ENCODE assay signal across 8 cellular contexts in the genomic region with DNA sequence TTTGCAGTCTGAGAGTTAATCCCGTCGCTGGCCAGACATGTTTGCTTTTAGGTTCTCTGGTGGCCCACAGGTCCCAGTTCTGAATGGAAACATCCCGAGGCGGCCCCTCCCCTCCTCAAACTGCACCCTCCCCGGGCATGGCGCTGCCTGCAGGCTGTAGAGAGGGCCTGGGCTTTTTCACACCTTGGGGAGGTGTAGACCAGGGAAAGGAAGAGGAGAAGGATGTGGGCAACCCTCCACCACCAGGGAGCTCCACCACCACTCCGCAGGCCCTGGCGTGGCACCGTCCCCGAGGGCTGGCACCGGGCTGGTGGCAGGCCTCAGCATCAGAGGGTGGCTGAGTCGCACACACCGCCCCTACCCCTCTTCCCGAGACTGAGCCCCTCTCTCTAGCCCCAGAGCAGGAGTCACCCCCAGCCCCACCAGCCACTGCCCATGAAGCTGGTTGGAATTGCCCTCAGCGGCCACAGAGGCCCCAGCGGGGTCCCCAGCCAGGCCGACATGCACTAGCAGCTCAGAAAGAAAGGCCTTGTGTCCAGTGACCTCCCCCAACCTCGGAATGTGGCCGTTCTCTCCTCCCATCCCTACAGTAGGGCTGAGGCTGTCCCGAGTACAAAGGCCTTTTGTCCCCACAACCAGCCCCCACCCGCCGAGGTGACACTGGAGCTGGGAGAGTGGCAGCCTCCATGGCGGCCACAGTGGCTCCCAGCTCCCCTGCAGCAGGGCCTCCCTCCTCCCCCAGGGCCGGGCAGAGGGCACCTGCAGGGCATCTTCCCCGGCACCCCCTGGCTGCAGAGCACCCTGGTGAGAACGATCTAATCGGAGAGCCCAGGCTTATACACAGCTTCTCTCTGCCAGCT. TPM values are rescaled to one million over a fixed set of nuclear protein-coding genes. Genes with fewer than 3 reads are reported as not detected.
DNase-seq lines count a peak whose midpoint lies in the region; ATAC-seq and TF ChIP-seq lines count a peak whose summit lies in the region.

No MANE protein-coding gene starts in this region.

- H3K4me1 Mint-ChIP-seq in central memory CD8-positive, alpha-beta T cell = peaks cover 21% of the 10 kb centered on the region

- no peaks in the 10 kb centered on the region for H3F3A ChIP-seq in GM23248 (ENCODE audit: insufficient read depth)

- H3K79me2 ChIP-seq in GM23248 (ENCODE audit: insufficient read depth) = no peaks in the 10 kb centered on the region
- no peaks in the 10 kb centered on the region for H3K79me2 ChIP-seq in mesendoderm (ENCODE audit: control insufficient read depth, insufficient read depth, low read length)

- no peaks in the 10 kb centered on the region for H3K4me1 ChIP-seq in GM23248 (ENCODE audit: insufficient read depth)
- peaks cover 8% of the 10 kb centered on the region for H3K4me1 ChIP-seq in mesendoderm (ENCODE audit: control insufficient read depth, low read depth, low read length)
- peaks cover 9 to 13% (median 11%) of the 10 kb centered on the region in 4 donors for H3K4me1 ChIP-seq in upper lobe of left lung

- no peaks in the 10 kb centered on the region for H3K79me1 ChIP-seq in mesendoderm (ENCODE audit: low read length)

- peaks cover 28% of the 10 kb centered on the region for H3K27me3 Mint-ChIP-seq in central memory CD8-positive, alpha-beta T cell

- peak; percentile 30 to 72 (median 52) for TF ChIP-seq CTCF in upper lobe of left lung (IDR thresholded peaks at IDR 0.05)

- TF ChIP-seq EP300 in upper lobe of left lung (IDR thresholded peaks at IDR 0.05) = no peak

- H3K9me3 Mint-ChIP-seq in central memory CD8-positive, alpha-beta T cell = no peaks in the 10 kb centered on the region

- no peak overlapping the region for H3K9ac ChIP-seq in GM23248
- peak overlapping the region; percentile 45 for H3K9ac ChIP-seq in mesendoderm (ENCODE audit: low read length)

- H3K4me3 ChIP-seq in GM23248 (no peak overlapping the region), mesendoderm (ENCODE audit: low read length) (no peak overlapping the region), upper lobe of left lung (no peak overlapping the region)

- peak; percentile 82 for ATAC-seq in central memory CD8-positive, alpha-beta T cell (replicated peaks; ENCODE audit: extremely low read depth, poor library complexity, severe bottlenecking)
- ATAC-seq in upper lobe of left lung (ENCODE audit: low FRiP score in 2 of 2) (peak; percentile 57 to 61), GM21786 (IDR thresholded peaks at IDR 0.05; ENCODE audit: unreplicated experiment) (no peak), GM21825 (IDR thresholded peaks at IDR 0.05; ENCODE audit: unreplicated experiment) (no peak)

- H3K4me3 Mint-ChIP-seq in central memory CD8-positive, alpha-beta T cell = peak overlapping the region; percentile 6

- H3K56ac ChIP-seq in mesendoderm (ENCODE audit: low read length) = peak overlapping the region; percentile 80

- H3K36me3 ChIP-seq in GM23248 (ENCODE audit: low read depth) (no peaks in the 10 kb centered on the region), mesendoderm (ENCODE audit: control insufficient read depth, insufficient read depth, low read length) (no peaks in the 10 kb centered on the region), upper lobe of left lung (no peaks in the 10 kb centered on the region)

- peak overlapping the region; percentile 45; the same call in 1 of the 2 replicates for H2AFZ ChIP-seq in GM23248

- peak overlapping the region; percentile 41 for H2BK5ac ChIP-seq in mesendoderm (ENCODE audit: low read length)

- H3K23ac ChIP-seq in mesendoderm (ENCODE audit: low read length) = no peak overlapping the region

- no peak overlapping the region for H2AK5ac ChIP-seq in mesendoderm (ENCODE audit: low read length)

- peak overlapping the region; percentile 21 for H3K4ac ChIP-seq in mesendoderm (ENCODE audit: low read depth, low read length)

- H3K27ac ChIP-seq in GM23248 (no peak overlapping the region), mesendoderm (ENCODE audit: low read depth, low read length) (peak overlapping the region; percentile 71), upper lobe of left lung (peak overlapping the region in 1 of 4 donors; percentile 0)

- no peaks in the 10 kb centered on the region for H3K9me2 ChIP-seq in GM23248 (ENCODE audit: insufficient read depth)

- H3K18ac ChIP-seq in mesendoderm (ENCODE audit: low read length) = peak overlapping the region; percentile 24

- no peaks in the 10 kb centered on the region for H3K9me3 ChIP-seq in GM23248 (ENCODE audit: low read depth)
- no peaks in the 10 kb centered on the region for H3K9me3 ChIP-seq in upper lobe of left lung

- no peak overlapping the region for H2BK120ac ChIP-seq in mesendoderm (ENCODE audit: low read depth, low read length)

- H3K4me2 ChIP-seq in GM23248 (ENCODE audit: unreplicated experiment) = no peak overlapping the region
- H3K4me2 ChIP-seq in mesendoderm (ENCODE audit: low read length) = no peak overlapping the region

- peak overlapping the region; percentile 59 for H4K8ac ChIP-seq in mesendoderm (ENCODE audit: low read depth, low read length)

- no peak overlapping the region for H4K5ac ChIP-seq in mesendoderm (ENCODE audit: low read length)

- H3K27ac Mint-ChIP-seq in central memory CD8-positive, alpha-beta T cell (ENCODE audit: low read depth) = no peak overlapping the region

- no peak for DNase-seq in GM23248
- DNase-seq in SK-MEL-5 (ENCODE audit: low read depth, low spot score) = peak; percentile 91
- DNase-seq in central memory CD8-positive, alpha-beta T cell (ENCODE audit: low spot score in 2 of 2) = no peak
- DNase-seq in mesendoderm = peak; percentile 85
- DNase-seq in upper lobe of left lung = peak; percentile 60 to 86
- DNase-seq in cortex of kidney (lab: John Stamatoyannopoulos, UW) = no peak

- H3K27me3 ChIP-seq in GM23248 (replicated peaks; ENCODE audit: insufficient read depth) (no peaks in the 10 kb centered on the region), mesendoderm (ENCODE audit: insufficient read depth, low read length, poor library complexity) (no peaks in the 10 kb centered on the region), upper lobe of left lung (no peaks in the 10 kb centered on the region)

- WGBS in GM23248 (ENCODE audit: low coverage in 1 of 2, low lambda C conversion rate in 2 of 2, missing lambda C conversion rate in 2 of 2), 2 experiments = 67 to 76% methylated on average over 22 to 27 of the region's 27 CpGs
- no CpG with 5 or more reads among the region's 27 CpGs for WGBS in mesendoderm (ENCODE audit: extremely low coverage, insufficient coverage, low lambda C conversion rate)
- WGBS in upper lobe of left lung, 2 donors = 45 to 55% methylated on average over 20 to 26 of the region's 27 CpGs

- in situ Hi-C loops in GM23248 (cut with MboI) (no loop called here), SK-MEL-5 (cut with HindIII; ENCODE audit: low pct_unique_long_range_greater_than_20kb, low sequenced_read_pairs) (no loop called here)

- no peaks in the 10 kb centered on the region for H4K20me1 ChIP-seq in GM23248 (ENCODE audit: insufficient read depth)

- TF ChIP-seq POLR2A in upper lobe of left lung (IDR thresholded peaks at IDR 0.05) = no peak

- H2BK15ac ChIP-seq in mesendoderm (replicated peaks; ENCODE audit: low read depth) = no peak overlapping the region

- peaks cover 1% of the 10 kb centered on the region for H3K36me3 Mint-ChIP-seq in central memory CD8-positive, alpha-beta T cell (ENCODE audit: insufficient read depth)

RNA-seq across cellular contexts. Expression of a gene that starts 23.5 kb away (rescaled TPM):
- total RNA-seq in GM23248 (2014; rRNA removed; shearing (Covaris generic)) = 53.3 and 62.1 TPM in 2 replicates
- polyA plus RNA-seq in GM23248 (2016; fragmentation: Nextera tagmentation; extraction: Ambion mirVana) = 23.0 and 24.2 TPM in 2 replicates
- 14.0 and 14.5 TPM in 2 replicates for total RNA-seq in SK-MEL-5 (2014; rRNA removed; shearing (Covaris generic))
- 28.2 and 37.8 TPM in 2 replicates for polyA plus RNA-seq in SK-MEL-5 (2015; cell fraction: cytosol; rRNA removed)
- polyA plus RNA-seq in SK-MEL-5 (2015; cell fraction: nucleus; rRNA removed) = 54.5 and 56.2 TPM in 2 replicates
- polyA plus RNA-seq in mesendoderm (2013, experiment 1 of 2) = 34.4 TPM
- 34.6 TPM for polyA plus RNA-seq in mesendoderm (2013, experiment 2 of 2)
- total RNA-seq in upper lobe of left lung = 100 to 1,000 TPM in 5 of 6 donors, 10 to 100 TPM in 1; 65.2 to 259 (median 131) TPM

RNA-seq across cellular contexts. Expression of a gene that starts 58.1 kb away (rescaled TPM):
- 3.7 and 4.7 TPM in 2 replicates for total RNA-seq in GM23248 (2014; rRNA removed; shearing (Covaris generic))
- polyA plus RNA-seq in GM23248 (2016; fragmentation: Nextera tagmentation; extraction: Ambion mirVana) = 6.6 and 7.1 TPM in 2 replicates
- 4.2 and 8.9 TPM in 2 replicates for total RNA-seq in SK-MEL-5 (2014; rRNA removed; shearing (Covaris generic))
- polyA plus RNA-seq in SK-MEL-5 (2015; cell fraction: cytosol; rRNA removed) = 19.0 and 20.3 TPM in 2 replicates
- polyA plus RNA-seq in SK-MEL-5 (2015; cell fraction: nucleus; rRNA removed) = 40.4 and 47.7 TPM in 2 replicates
- polyA plus RNA-seq in mesendoderm (2013, experiment 1 of 2) = 2.0 TPM
- 2.1 TPM for polyA plus RNA-seq in mesendoderm (2013, experiment 2 of 2)
- 10 to 100 TPM in 1 of 6 donors, 1 to 10 TPM in 5; 4.9 to 34.6 (median 6.2) TPM for total RNA-seq in upper lobe of left lung

Comparison
In these comparisons a context has a peak if more than half of its experiments do, and no peak if none do; other contexts are left out.
1. DNase-seq: peak in SK-MEL-5 (single experiment), mesendoderm (single experiment) and upper lobe of left lung (2 of 2); none in GM23248 (single experiment), central memory CD8-positive, alpha-beta T cell (0 of 2) and cortex of kidney (single experiment).
2. ATAC-seq: peak in central memory CD8-positive, alpha-beta T cell (single experiment) and upper lobe of left lung (2 of 2); none in GM21786 (single experiment) and GM21825 (single experiment).